Comparison of ENCODE assay signal across 13 cellular contexts in genomic region chr6:112501705-112502104, GRCh38.
A peak's percentile ranks its signal among the peaks of the same experiment; 100 is the strongest.
DNase-seq lines count a peak whose midpoint lies in the region; ATAC-seq, FAIRE-seq and TF ChIP-seq lines count a peak whose summit lies in the region.
"Had no signal": no experiment of that assay in that cellular context is flagged by ENCODE, and none has a peak within 500 bp of the region (broad histone marks: within the 10 kb centered on the region; RNA-seq: fewer than 3 reads in every experiment).

No MANE protein-coding gene starts in this region.

- H4K20me1 ChIP-seq in HepG2 (ENCODE audit: insufficient read depth, low read length): no peaks in the 10 kb centered on the region

- CTCF ChIA-PET in HepG2 (lab: Yijun Ruan, JAX; ENCODE audit: low intra/inter-chr PET ratio, low total read pairs): interaction anchor here (1.8 kb wide), 1 partner anchor 1378 kb away, joined by 4 read pairs; no protein-coding TSS in a partner anchor
- CTCF ChIA-PET in activated naive CD4-positive, alpha-beta T cell treated with anti-CD3 and anti-CD28 coated beads for 36 hours (lab: Charles Lee): no interaction called here

- 0% methylated on average over 5 of the region's 5 CpGs for WGBS in HepG2 (ENCODE audit: low lambda C conversion rate)
- 9% methylated on average over 5 of the region's 5 CpGs for WGBS in right lobe of liver (ENCODE audit: insufficient coverage, low coverage, low lambda C conversion rate, missing lambda C conversion rate)
- 9% methylated on average over 5 of the region's 5 CpGs for WGBS in aorta, 2 donors

- no peaks in the 10 kb centered on the region for H3K4me1 ChIP-seq in HepG2 (ENCODE audit: insufficient read depth, low read length)
- no peaks in the 10 kb centered on the region for H3K4me1 ChIP-seq in right lobe of liver
- H3K4me1 ChIP-seq in aorta (ENCODE audit: control insufficient read depth in 1 of 2, insufficient read depth in 2 of 2, low read length in 2 of 2): no peaks in the 10 kb centered on the region
- H3K4me1 ChIP-seq: body of pancreas, Peyer's patch had no signal

- TF ChIP-seq RAD21 in HepG2 (CRISPR knock-in tag; IDR thresholded peaks at IDR 0.05): no peak

- no peaks in the 10 kb centered on the region for H3K36me3 Mint-ChIP-seq in activated naive CD4-positive, alpha-beta T cell treated with anti-CD3 and anti-CD28 coated beads for 36 hours (ENCODE audit: low read depth)
- no peaks in the 10 kb centered on the region for H3K36me3 Mint-ChIP-seq in activated naive CD4-positive, alpha-beta T cell treated with anti-CD3 and anti-CD28 coated beads, Interleukin-2, amount 50 U/mL, for 72 hours

- TF ChIP-seq CTCF in HepG2 (CRISPR knock-in tag; IDR thresholded peaks at IDR 0.05): no peak
- TF ChIP-seq CTCF in right lobe of liver (IDR thresholded peaks at IDR 0.05): no peak

- intact Hi-C loops in HepG2 (cut with micrococcal nuclease; ENCODE audit: unreplicated experiment) (no loop called here), right lobe of liver (cut with DNase I) (no loop called here), aorta (cut with DNase I) (no loop called here)
- intact Hi-C loops in activated naive CD4-positive, alpha-beta T cell treated with anti-CD3 and anti-CD28 coated beads for 36 hours (cut with micrococcal nuclease): no loop called here

- no peak overlapping the region for H3K4me3 ChIP-seq in HepG2 (replicated peaks in 1 of 3; ENCODE audit: insufficient read depth in 1 of 3, low read depth in 2 of 3, low read length in 3 of 3)
- no peak overlapping the region for H3K4me3 ChIP-seq in right lobe of liver
- no peak overlapping the region for H3K4me3 ChIP-seq in aorta (ENCODE audit: low read length in 2 of 2)
- H3K4me3 ChIP-seq: body of pancreas, Peyer's patch had no signal

- H3K27ac Mint-ChIP-seq in activated naive CD4-positive, alpha-beta T cell treated with anti-CD3 and anti-CD28 coated beads for 36 hours: no peak overlapping the region
- H3K27ac Mint-ChIP-seq in activated naive CD4-positive, alpha-beta T cell treated with anti-CD3 and anti-CD28 coated beads, Interleukin-2, amount 50 U/mL, for 72 hours: no peak overlapping the region

- no peak overlapping the region for H3K4me2 ChIP-seq in HepG2 (ENCODE audit: low read depth, low read length)

- no peaks in the 10 kb centered on the region for H3K79me2 ChIP-seq in HepG2 (ENCODE audit: insufficient read depth, low read length)

- no peak for ATAC-seq in HepG2
- ATAC-seq in right lobe of liver: no peak
- no peak for ATAC-seq in aorta (ENCODE audit: low FRiP score)
- ATAC-seq in activated naive CD4-positive, alpha-beta T cell treated with anti-CD3 and anti-CD28 coated beads, Interleukin-2, amount 50 U/mL, for 72 hours: no peak
- ATAC-seq: body of pancreas had no signal

- H3K27me3 ChIP-seq in HepG2 (ENCODE audit: control insufficient read depth in 1 of 2, insufficient read depth in 2 of 2, low read length in 2 of 2) (no peaks in the 10 kb centered on the region; a peak in 1 of 5 replicates), right lobe of liver (no peaks in the 10 kb centered on the region), aorta (ENCODE audit: control insufficient read depth in 1 of 2, insufficient read depth in 2 of 2, low read length in 1 of 2) (no peaks in the 10 kb centered on the region)
- H3K27me3 ChIP-seq: body of pancreas, Peyer's patch had no signal

- no peaks in the 10 kb centered on the region for H3K27me3 Mint-ChIP-seq in activated naive CD4-positive, alpha-beta T cell treated with anti-CD3 and anti-CD28 coated beads for 36 hours (ENCODE audit: low read depth)

- H3K4me3 Mint-ChIP-seq in activated naive CD4-positive, alpha-beta T cell treated with anti-CD3 and anti-CD28 coated beads for 36 hours: no peak overlapping the region

- no peaks in the 10 kb centered on the region for H3K9me3 Mint-ChIP-seq in activated naive CD4-positive, alpha-beta T cell treated with anti-CD3 and anti-CD28 coated beads for 36 hours
- H3K9me3 Mint-ChIP-seq in activated naive CD4-positive, alpha-beta T cell treated with anti-CD3 and anti-CD28 coated beads, Interleukin-2, amount 50 U/mL, for 72 hours: no peaks in the 10 kb centered on the region

- H3K4me1 Mint-ChIP-seq in activated naive CD4-positive, alpha-beta T cell treated with anti-CD3 and anti-CD28 coated beads for 36 hours (ENCODE audit: low read depth): no peaks in the 10 kb centered on the region

- FAIRE-seq in HepG2 (lab: Jason Lieb, UNC): no peak
- FAIRE-seq: urothelium cell line had no signal

- H2AFZ ChIP-seq in HepG2 (ENCODE audit: low read length): no peak overlapping the region

- H3K9ac ChIP-seq in HepG2 (ENCODE audit: insufficient read depth, low read depth, low read length): no peak overlapping the region

- DNase-seq in HepG2 (ENCODE audit: low spot score) (no peak), right lobe of liver (no peak), astrocyte of the hippocampus (ENCODE audit: low read depth, low spot score) (peak; percentile 77), iPS-NIHi11 (ENCODE audit: low spot score) (peak; percentile 16), aorta (no peak)
- DNase-seq in effector CD4-positive, alpha-beta T cell: no peak
- no peak for DNase-seq in activated naive CD4-positive, alpha-beta T cell treated with anti-CD3 and anti-CD28 coated beads for 36 hours
- DNase-seq in activated naive CD4-positive, alpha-beta T cell treated with anti-CD3 and anti-CD28 coated beads, Interleukin-2, amount 50 U/mL, for 72 hours (ENCODE audit: low spot score in 2 of 2): no peak
- DNase-seq: activated CD4-positive, alpha-beta T cell treated with anti-CD3 and anti-CD28 coated beads for 48 hours; Karpas-422; Peyer's patch had no signal

- in situ Hi-C loops in HepG2 (cut with HindIII; ENCODE audit: extremely low pct_ligation_motif_present, low pct_unique_long_range_greater_than_20kb): no loop called here

- H3K9me3 ChIP-seq in HepG2 (ENCODE audit: low read length) (no peaks in the 10 kb centered on the region), right lobe of liver (no peaks in the 10 kb centered on the region), aorta (ENCODE audit: control insufficient read depth, low read length) (no peaks in the 10 kb centered on the region)
- H3K9me3 ChIP-seq: body of pancreas, Peyer's patch had no signal

- TF ChIP-seq POLR2A in HepG2 (IDR thresholded peaks at IDR 0.05; ENCODE audit: insufficient read depth in 1 of 2, low read depth in 2 of 2, low read length in 2 of 2) (no peak), right lobe of liver (IDR thresholded peaks at IDR 0.05) (no peak)

- TF ChIP-seq EP300 in HepG2 (IDR thresholded peaks at IDR 0.05; ENCODE audit: low read depth in 2 of 2, low read length in 2 of 2): no peak
- no peak for TF ChIP-seq EP300 in HepG2 (CRISPR knock-in tag; IDR thresholded peaks at IDR 0.05; ENCODE audit: borderline replicate concordance)

- POLR2A ChIA-PET in HepG2 (lab: Yijun Ruan, JAX): no interaction called here

- no peaks in the 10 kb centered on the region for H3K36me3 ChIP-seq in HepG2 (replicated peaks in 1 of 2; ENCODE audit: control insufficient read depth in 1 of 2, insufficient read depth in 2 of 2, low read length in 2 of 2)
- no peaks in the 10 kb centered on the region for H3K36me3 ChIP-seq in right lobe of liver
- no peaks in the 10 kb centered on the region for H3K36me3 ChIP-seq in aorta (ENCODE audit: control insufficient read depth in 1 of 2, insufficient read depth in 2 of 2, low read length in 1 of 2)
- H3K36me3 ChIP-seq: Peyer's patch had no signal

- BruUV-seq in HepG2 (replicated peaks; lab: Mats Ljungman, UMichigan): no TSS peak

- no peak overlapping the region for H3K27ac ChIP-seq in HepG2 (ENCODE audit: extremely low read length, insufficient read depth, low read length)
- H3K27ac ChIP-seq in right lobe of liver: no peak overlapping the region
- H3K27ac ChIP-seq in aorta (ENCODE audit: low read depth in 1 of 2, low read length in 2 of 2): no peak overlapping the region
- H3K27ac ChIP-seq: body of pancreas, Peyer's patch had no signal

TF ChIP-seq in HepG2, 621 proteins besides CTCF, POLR2A, EP300 and RAD21:
- peak; percentile 72 to 77 for TF ChIP-seq MAFK (conservative IDR thresholded peaks at IDR 0.05 in 1 of 2, IDR thresholded peaks at IDR 0.05 in 1 of 2; ENCODE audit: low read length in 2 of 2)
- peak; percentile 73 for TF ChIP-seq MAFF (IDR thresholded peaks at IDR 0.05; ENCODE audit: low read depth, low read length)
- no peak for TF ChIP-seq ZNF710 (CRISPR knock-in tag; IDR thresholded peaks at IDR 0.05; ENCODE audit: borderline replicate concordance)
- no peak for TF ChIP-seq RNF219 (CRISPR knock-in tag; IDR thresholded peaks at IDR 0.05)

Comparison
In these comparisons a context has a peak if more than half of its experiments do, and no peak if none do; other contexts are left out.
1. DNase-seq: peak in astrocyte of the hippocampus (single experiment) and iPS-NIHi11 (single experiment); none in HepG2 (single experiment), right lobe of liver (0 of 3), effector CD4-positive, alpha-beta T cell (single experiment), aorta (0 of 2), activated naive CD4-positive, alpha-beta T cell treated with anti-CD3 and anti-CD28 coated beads for 36 hours (single experiment) and activated naive CD4-positive, alpha-beta T cell treated with anti-CD3 and anti-CD28 coated beads, Interleukin-2, amount 50 U/mL, for 72 hours (0 of 2).